31 cellular contexts compared by ENCODE assay signal in the genomic region with DNA sequence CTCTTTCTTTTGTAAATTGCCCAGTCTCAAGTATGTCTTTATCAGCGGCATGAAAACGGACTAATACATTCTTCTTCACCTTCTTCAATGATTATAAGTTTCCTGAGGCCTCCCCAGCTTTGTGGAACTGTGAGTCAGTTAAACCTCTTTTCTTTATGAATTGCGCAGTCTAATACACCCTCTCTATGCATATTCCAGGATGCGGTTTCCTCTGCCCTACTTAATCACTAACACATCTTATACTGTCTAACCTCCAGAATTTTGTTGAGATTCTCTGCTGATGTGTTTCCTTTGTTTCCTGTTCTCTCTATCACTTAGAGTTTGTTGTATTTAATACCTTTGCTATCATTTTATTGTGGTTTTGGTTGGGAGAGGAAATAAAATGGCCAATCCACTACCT.
"Had no signal": no experiment of that assay in that cellular context is flagged by ENCODE, and none has a peak within 500 bp of the region (broad histone marks: within the 10 kb centered on the region; RNA-seq: fewer than 3 reads in every experiment).

No MANE protein-coding gene starts in this region.

- DNase-seq: activated B cell treated with CpG ODN at 0.5 μM for 24 hours; activated CD4-positive, alpha-beta T cell treated with anti-CD3 and anti-CD28 coated beads for 48 hours; activated CD4-positive, alpha-beta T cell treated with anti-CD3 and anti-CD28 coated beads, Interleukin-2, amount 50 U/mL, for 1 hour; activated CD4-positive, alpha-beta T cell treated with anti-CD3 and anti-CD28 coated beads, Interleukin-2, amount 50 U/mL, for 48 hours; activated CD8-positive, alpha-beta memory T cell treated with anti-CD3 and anti-CD28 coated beads for 24 hours; activated CD8-positive, alpha-beta T cell treated with anti-CD3 and anti-CD28 coated beads for 36 hours; activated effector memory CD4-positive, alpha-beta T cell treated with anti-CD3 and anti-CD28 coated beads, Interleukin-2, amount 50 U/mL, for 16 hours; activated naive CD4-positive, alpha-beta T cell treated with anti-CD3 and anti-CD28 coated beads for 36 hours; activated naive CD8-positive, alpha-beta T cell treated with anti-CD3 and anti-CD28 coated beads for 36 hours; activated naive CD8-positive, alpha-beta T cell treated with anti-CD3 and anti-CD28 coated beads, Interleukin-2, amount 50 U/mL, for 24 hours; activated T-cell treated with anti-CD3 and anti-CD28 coated beads, Interleukin-2, amount 50 U/mL, for 1 hour; activated T-cell treated with anti-CD3 and anti-CD28 coated beads, Interleukin-2, amount 50 U/mL, for 72 hours; adrenal gland; amygdala; aorta; body of pancreas; caudate nucleus; cortex of kidney; dermis blood vessel endothelial cell; effector CD4-positive, alpha-beta T cell; foreskin fibroblast; head of caudate nucleus; T-cell; T1000; WERI-Rb-1 had no signal

- H3K27me3 Mint-ChIP-seq: activated B cell treated with CpG ODN at 0.5 μM for 24 hours; activated CD8-positive, alpha-beta T cell treated with anti-CD3 and anti-CD28 coated beads for 36 hours; activated naive CD4-positive, alpha-beta T cell treated with anti-CD3 and anti-CD28 coated beads, Interleukin-2, amount 50 U/mL, for 24 hours; activated naive CD8-positive, alpha-beta T cell treated with anti-CD3 and anti-CD28 coated beads for 36 hours; activated naive CD8-positive, alpha-beta T cell treated with anti-CD3 and anti-CD28 coated beads, Interleukin-2, amount 50 U/mL, for 24 hours; T-cell had no signal

- ATAC-seq: activated CD4-positive, CD25-positive, alpha-beta regulatory T cell treated with anti-CD3 and anti-CD28 coated beads, Interleukin-2, amount 50 U/mL, for 24 hours; activated CD8-positive, alpha-beta T cell treated with anti-CD3 and anti-CD28 coated beads for 36 hours; activated naive CD8-positive, alpha-beta T cell treated with anti-CD3 and anti-CD28 coated beads, Interleukin-2, amount 50 U/mL, for 24 hours; activated T-cell treated with anti-CD3 and anti-CD28 coated beads, Interleukin-2, amount 50 U/mL, for 72 hours; body of pancreas; esophagus mucosa; T-cell had no signal

- H3K4me3 Mint-ChIP-seq: activated B cell treated with CpG ODN at 0.5 μM for 24 hours; activated CD8-positive, alpha-beta T cell treated with anti-CD3 and anti-CD28 coated beads for 36 hours; activated naive CD4-positive, alpha-beta T cell treated with anti-CD3 and anti-CD28 coated beads for 36 hours; activated naive CD4-positive, alpha-beta T cell treated with anti-CD3 and anti-CD28 coated beads, Interleukin-2, amount 50 U/mL, for 24 hours; activated naive CD8-positive, alpha-beta T cell treated with anti-CD3 and anti-CD28 coated beads for 36 hours; activated naive CD8-positive, alpha-beta T cell treated with anti-CD3 and anti-CD28 coated beads, Interleukin-2, amount 50 U/mL, for 24 hours; activated T-cell treated with anti-CD3 and anti-CD28 coated beads, Interleukin-2, amount 50 U/mL, for 72 hours; T-cell; T-helper 1 cell treated with Interleukin-12 subunit alpha and Interleukin-12 subunit beta and Interleukin-4 antibody, amounts not matched to agents 30 μg/mL and 1 μg/mL, for 36 hours; T-helper 2 cell treated with Interferon-gamma antibody and Interleukin-4, amounts not matched to agents 5 μg/mL and 100 μg/mL, for 36 hours had no signal

- H3K27ac Mint-ChIP-seq: activated B cell treated with CpG ODN at 0.5 μM for 24 hours; activated CD8-positive, alpha-beta T cell treated with anti-CD3 and anti-CD28 coated beads for 36 hours; activated naive CD4-positive, alpha-beta T cell treated with anti-CD3 and anti-CD28 coated beads for 36 hours; activated naive CD4-positive, alpha-beta T cell treated with anti-CD3 and anti-CD28 coated beads, Interleukin-2, amount 50 U/mL, for 24 hours; activated naive CD8-positive, alpha-beta T cell treated with anti-CD3 and anti-CD28 coated beads for 36 hours; activated naive CD8-positive, alpha-beta T cell treated with anti-CD3 and anti-CD28 coated beads, Interleukin-2, amount 50 U/mL, for 24 hours; activated T-cell treated with anti-CD3 and anti-CD28 coated beads, Interleukin-2, amount 50 U/mL, for 72 hours; activated T-helper 2 cell treated with anti-CD3 and anti-CD28 coated beads, Interferon-gamma antibody, Interleukin-2, Interleukin-4, amounts not matched to agents 10 μg/mL and 5 μg/mL and 100 μg/mL, durations not matched to agents 14 hours and 24 hours and 36 hours; T-cell; T-helper 1 cell treated with Interleukin-12 subunit alpha and Interleukin-12 subunit beta and Interleukin-4 antibody, amounts not matched to agents 30 μg/mL and 1 μg/mL, for 36 hours; T-helper 2 cell treated with Interferon-gamma antibody and Interleukin-4, amounts not matched to agents 5 μg/mL and 100 μg/mL, for 36 hours had no signal

- H3K4me1 Mint-ChIP-seq: activated B cell treated with CpG ODN at 0.5 μM for 24 hours; activated naive CD4-positive, alpha-beta T cell treated with anti-CD3 and anti-CD28 coated beads, Interleukin-2, amount 50 U/mL, for 24 hours; activated naive CD8-positive, alpha-beta T cell treated with anti-CD3 and anti-CD28 coated beads for 36 hours; activated naive CD8-positive, alpha-beta T cell treated with anti-CD3 and anti-CD28 coated beads, Interleukin-2, amount 50 U/mL, for 24 hours; T-cell had no signal
